In genomic region chr19:7214329-7215089, GRCh38 we compare ENCODE assay signal across 1 cellular context.
TF ChIP-seq lines count a peak whose summit lies in the region.

No MANE protein-coding gene starts in this region.

TF ChIP-seq in HepG2, 621 proteins besides CTCF, POLR2A, EP300 and RAD21 (continued from another document and continues in another):
- TF ChIP-seq MIER3 (CRISPR knock-in tag; IDR thresholded peaks at IDR 0.05; ENCODE audit: borderline replicate concordance) (peak; percentile 78; the same call in 1 of the 2 replicates), ZNF253 (CRISPR knock-in tag; IDR thresholded peaks at IDR 0.05; ENCODE audit: borderline replicate concordance) (no peak), ZBTB26 (CRISPR knock-in tag; IDR thresholded peaks at IDR 0.05; ENCODE audit: borderline replicate concordance) (no peak), ATF5 (CRISPR knock-in tag; IDR thresholded peaks at IDR 0.05; ENCODE audit: low read depth) (no peak), NR2F1 (CRISPR knock-in tag; IDR thresholded peaks at IDR 0.05) (0 out of 4 replicates have a peak, but pooled peaks of 1 of the 2 experiments have one; percentile 21), KLF16 (CRISPR knock-in tag; IDR thresholded peaks at IDR 0.05) (peak in 1 of 2 experiments; percentile 80; a peak in 2 of 4 replicates), ATF2 (CRISPR knock-in tag; IDR thresholded peaks at IDR 0.05) (peak; percentile 53; the same call in 1 of the 2 replicates), ZNF768 (CRISPR knock-in tag; IDR thresholded peaks at IDR 0.05) (no peak), ZNF550 (CRISPR knock-in tag; IDR thresholded peaks at IDR 0.05; ENCODE audit: borderline replicate concordance) (no peak), MEIS2 (CRISPR knock-in tag; IDR thresholded peaks at IDR 0.05) (no peak), PHF5A (CRISPR knock-in tag; IDR thresholded peaks at IDR 0.05; ENCODE audit: low read depth, unreplicated experiment) (no peak), ERF (CRISPR knock-in tag; IDR thresholded peaks at IDR 0.05) (0 out of 2 replicates have a peak, but pooled peaks have one; percentile 30), DNMT1 (CRISPR knock-in tag; IDR thresholded peaks at IDR 0.05) (no peak), SP2 (CRISPR knock-in tag; IDR thresholded peaks at IDR 0.05) (no peak), SIN3A (IDR thresholded peaks at IDR 0.05; ENCODE audit: borderline replicate concordance, low read depth, low read length) (peak; percentile 78; the same call in 1 of the 2 replicates), PRDM10 (CRISPR knock-in tag; IDR thresholded peaks at IDR 0.05; ENCODE audit: low read depth) (no peak), ZMYM2 (CRISPR knock-in tag; IDR thresholded peaks at IDR 0.05) (0 out of 2 replicates have a peak, but pooled peaks have one; percentile 51), TBX2 (CRISPR knock-in tag; IDR thresholded peaks at IDR 0.05; ENCODE audit: borderline replicate concordance) (peak; percentile 15; the same call in 1 of the 2 replicates), MAFK (conservative IDR thresholded peaks at IDR 0.05 in 1 of 2, IDR thresholded peaks at IDR 0.05 in 1 of 2; ENCODE audit: low read length in 2 of 2) (no peak), IRF9 (CRISPR knock-in tag; IDR thresholded peaks at IDR 0.05; ENCODE audit: borderline replicate concordance) (no peak), HINFP (CRISPR knock-in tag; IDR thresholded peaks at IDR 0.05; ENCODE audit: low read depth) (no peak), ATAD3A (CRISPR knock-in tag; IDR thresholded peaks at IDR 0.05) (no peak), AGO2 (optimal IDR thresholded peaks at IDR 0.05; ENCODE audit: low read depth, low read length) (no peak), ZNF512B (CRISPR knock-in tag; IDR thresholded peaks at IDR 0.05; ENCODE audit: borderline replicate concordance) (0 out of 2 replicates have a peak, but pooled peaks have one; percentile 2), ZNF614 (CRISPR knock-in tag; IDR thresholded peaks at IDR 0.05; ENCODE audit: borderline replicate concordance) (0 out of 2 replicates have a peak, but pooled peaks have one; percentile 29), ZNF7 (CRISPR knock-in tag; IDR thresholded peaks at IDR 0.05) (no peak), PITX1 (CRISPR knock-in tag; IDR thresholded peaks at IDR 0.05) (peak; percentile 72; the same call in 1 of the 2 replicates), IKZF4 (CRISPR knock-in tag; IDR thresholded peaks at IDR 0.05; ENCODE audit: borderline replicate concordance, low read depth, not compliant biosample characterization) (no peak), RAD51 (IDR thresholded peaks at IDR 0.05; ENCODE audit: borderline replicate concordance) (no peak), ZNF234 (CRISPR knock-in tag; conservative IDR thresholded peaks at IDR 0.05) (no peak), MEF2D (CRISPR knock-in tag; IDR thresholded peaks at IDR 0.05) (no peak), PAX8 (CRISPR knock-in tag; IDR thresholded peaks at IDR 0.05; ENCODE audit: borderline replicate concordance) (no peak), FOSL1 (CRISPR knock-in tag; IDR thresholded peaks at IDR 0.05; ENCODE audit: borderline replicate concordance) (no peak), ZNF749 (CRISPR knock-in tag; IDR thresholded peaks at IDR 0.05; ENCODE audit: borderline replicate concordance) (no peak), ZBTB39 (CRISPR knock-in tag; IDR thresholded peaks at IDR 0.05) (no peak), HNRNPK (IDR thresholded peaks at IDR 0.05; ENCODE audit: low read depth, low read length, poor library complexity, severe bottlenecking) (peak; percentile 92), ZNF629 (CRISPR knock-in tag; conservative IDR thresholded peaks at IDR 0.05) (no peak), MTF1 (CRISPR knock-in tag; IDR thresholded peaks at IDR 0.05) (no peak), YY1 (IDR thresholded peaks at IDR 0.05; ENCODE audit: insufficient read depth, insufficient replicate concordance, low read depth, low read length) (no peak), ZNF609 (CRISPR knock-in tag; IDR thresholded peaks at IDR 0.05; ENCODE audit: borderline replicate concordance) (no peak), FLYWCH1 (CRISPR knock-in tag; IDR thresholded peaks at IDR 0.05) (no peak)
